Comparison of ENCODE assay signal across 16 cellular contexts in genomic region chr15:34001536-34001935, GRCh38. TPM values are rescaled to one million over a fixed set of nuclear protein-coding genes. Genes with fewer than 3 reads are reported as not detected.
A peak's percentile ranks its signal among the peaks of the same experiment; 100 is the strongest.
DNase-seq lines count a peak whose midpoint lies in the region; FAIRE-seq and TF ChIP-seq lines count a peak whose summit lies in the region.
"Had no signal": no experiment of that assay in that cellular context is flagged by ENCODE, and none has a peak within 500 bp of the region (broad histone marks: within the 10 kb centered on the region; RNA-seq: fewer than 3 reads in every experiment).

No MANE protein-coding gene starts in this region.

- H3K36me3 ChIP-seq in skeletal muscle satellite cell (ENCODE audit: insufficient read depth, low read length): no peaks in the 10 kb centered on the region

- peaks cover 16% of the 10 kb centered on the region for H3K4me1 ChIP-seq in skeletal muscle satellite cell (ENCODE audit: control insufficient read depth, insufficient read depth, low read length)

- no peaks in the 10 kb centered on the region for H3K27me3 ChIP-seq in skeletal muscle satellite cell (ENCODE audit: control insufficient read depth, insufficient read depth, low read length)

- H3K4me3 ChIP-seq in fibroblast of mammary gland (ENCODE audit: control insufficient read depth, low read depth, low read length): no peak overlapping the region
- H3K4me3 ChIP-seq in skeletal muscle satellite cell (ENCODE audit: low read length): peak overlapping the region; percentile 33

- TF ChIP-seq CTCF in VCaP (conservative IDR thresholded peaks at IDR 0.05) (no peak), fibroblast of mammary gland (conservative IDR thresholded peaks at IDR 0.05; ENCODE audit: control insufficient read depth, insufficient read depth, low read depth, low read length) (no peak)

- H3K27ac ChIP-seq in VCaP: peak overlapping the region; percentile 20; the same call in 1 of the 2 replicates

- FAIRE-seq in frontal cortex (lab: Jason Lieb, UNC): no peak

- peak overlapping the region; percentile 52 for H3K4me2 ChIP-seq in skeletal muscle satellite cell (ENCODE audit: low read length)

- H3K9ac ChIP-seq in skeletal muscle satellite cell (ENCODE audit: low read depth, low read length): peak overlapping the region; percentile 52

- no peaks in the 10 kb centered on the region for H3K9me3 ChIP-seq in skeletal muscle satellite cell (replicated peaks; ENCODE audit: low read length)

- DNase-seq in GM04503 (ENCODE audit: low read depth): peak; percentile 13
- DNase-seq in fibroblast of mammary gland (ENCODE audit: low read depth): peak; percentile 12
- no peak for DNase-seq in frontal cortex (ENCODE audit: low spot score in 2 of 2)
- no peak for DNase-seq in inferior parietal cortex (ENCODE audit: extremely low spot score)
- DNase-seq in NCI-H524 (lab: John Stamatoyannopoulos, UW): no peak
- DNase-seq: C1 segment of cervical spinal cord, DMS 273 treated with DMSO at 0.1 percent for 48 hours, H7, NCI-H1436, NCI-H2081, NCI-H526 had no signal

RNA-seq across cellular contexts. Expression of gene CHRM5, which starts 33.2 kb away (rescaled TPM):
- total RNA-seq in skeletal muscle satellite cell (2012; rRNA removed): under 0.01 TPM in 1 of 2 replicates, not detected in the other
- total RNA-seq in frontal cortex: 0.41 TPM
- total RNA-seq: Daoy, H7, HT1080, OCI-LY7 had no signal

RNA-seq across cellular contexts. Expression of gene AVEN, which starts 37.5 kb away (rescaled TPM):
- total RNA-seq in skeletal muscle satellite cell (2012; rRNA removed): 16.4 and 17.2 TPM in 2 replicates
- 8.6 TPM for total RNA-seq in frontal cortex

Comparison
In these comparisons a context has a peak if more than half of its experiments do, and no peak if none do; other contexts are left out.
1. DNase-seq: peak in GM04503 (single experiment) and fibroblast of mammary gland (single experiment); none in frontal cortex (0 of 2), inferior parietal cortex (single experiment) and NCI-H524 (0 of 2).